33 cellular contexts compared by ENCODE assay signal in the genomic region with DNA sequence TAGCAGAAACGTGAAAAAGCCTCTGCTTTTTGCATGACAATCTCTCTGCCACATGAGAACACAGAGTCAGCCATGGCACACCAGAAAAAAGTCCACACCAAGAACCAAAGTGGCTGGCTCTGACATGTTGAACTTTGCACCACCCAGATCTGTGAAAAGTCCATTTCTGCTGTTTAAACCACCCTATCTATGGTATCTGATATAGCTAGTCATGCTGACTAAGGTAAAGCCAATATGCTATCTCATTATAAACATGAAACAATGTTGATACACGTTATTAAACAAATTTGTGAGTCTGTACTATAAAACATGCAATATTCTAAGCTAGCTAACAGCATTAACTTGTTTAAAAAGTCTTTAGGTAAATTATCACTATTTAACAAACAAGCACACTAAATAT.
"Had no signal": no experiment of that assay in that cellular context is flagged by ENCODE, and none has a peak within 500 bp of the region (broad histone marks: within the 10 kb centered on the region; RNA-seq: fewer than 3 reads in every experiment).

No MANE protein-coding gene starts in this region.

- FAIRE-seq: RCC 7860 had no signal

- H3K27me3 ChIP-seq: cardiac muscle cell had no signal

- ATAC-seq: activated naive CD8-positive, alpha-beta T cell treated with anti-CD3 and anti-CD28 coated beads, Interleukin-2, amount 50 U/mL, for 24 hours; activated T-cell treated with anti-CD3 and anti-CD28 coated beads, Interleukin-2, amount 50 U/mL, for 4 hours; Right ventricle myocardium inferior had no signal

- DNase-seq: activated B cell treated with CpG ODN at 0.5 μM for 24 hours; activated CD4-positive, alpha-beta memory T cell treated with anti-CD3 and anti-CD28 coated beads for 36 hours; activated CD4-positive, alpha-beta T cell treated with anti-CD3 and anti-CD28 coated beads for 4 hours; activated CD4-positive, alpha-beta T cell treated with anti-CD3 and anti-CD28 coated beads, Interleukin-2, amount 50 U/mL, for 1 hour; activated CD4-positive, CD25-positive, alpha-beta regulatory T cell treated with anti-CD3 and anti-CD28 coated beads, Interleukin-2, amount 50 U/mL, for 72 hours; activated CD8-positive, alpha-beta memory T cell treated with anti-CD3 and anti-CD28 coated beads, Interleukin-2, amount 50 U/mL, for 4 hours; activated effector memory CD4-positive, alpha-beta T cell treated with Interleukin-2 at 50 U/mL for 16 hours; activated naive CD4-positive, alpha-beta T cell treated with anti-CD3 and anti-CD28 coated beads, Interleukin-2, amount 10 ng/mL, durations not matched to agents 7 days and 5 days; activated naive CD8-positive, alpha-beta T cell treated with anti-CD3 and anti-CD28 coated beads, Interleukin-2, amount 50 U/mL, for 24 hours; activated T-cell treated with anti-CD3 and anti-CD28 coated beads for 4 hours; activated T-cell treated with anti-CD3 and anti-CD28 coated beads, Interleukin-2, amount 50 U/mL, for 4 hours; amniotic stem cell; aorta; NCI-H1092 treated with DMSO at 0.1 percent for 48 hours; NCI-H1417; NCI-H146; NCI-H187 treated with DMSO at 0.1 percent for 48 hours; NCI-H2081 treated with DMSO at 0.1 percent for 48 hours; NCI-H226; NCI-H446 treated with DMSO at 0.1 percent for 48 hours; NCI-H524 treated with DMSO at 0.1 percent for 48 hours; PC-9; SIG-M5; SW 1271; T-helper 1 cell; T-helper 2 cell; T-helper 9 cell had no signal

- H3K9ac ChIP-seq: KMS-11 had no signal

- H3K4me3 ChIP-seq: cardiac muscle cell, PC-9 had no signal

- H2AFZ ChIP-seq: PC-9 had no signal

- H3K27ac ChIP-seq: cardiac muscle cell, KMS-11, PC-9, RWPE1, VCaP had no signal

- H3K4me2 ChIP-seq: KMS-11, PC-9 had no signal
